In the genomic region with DNA sequence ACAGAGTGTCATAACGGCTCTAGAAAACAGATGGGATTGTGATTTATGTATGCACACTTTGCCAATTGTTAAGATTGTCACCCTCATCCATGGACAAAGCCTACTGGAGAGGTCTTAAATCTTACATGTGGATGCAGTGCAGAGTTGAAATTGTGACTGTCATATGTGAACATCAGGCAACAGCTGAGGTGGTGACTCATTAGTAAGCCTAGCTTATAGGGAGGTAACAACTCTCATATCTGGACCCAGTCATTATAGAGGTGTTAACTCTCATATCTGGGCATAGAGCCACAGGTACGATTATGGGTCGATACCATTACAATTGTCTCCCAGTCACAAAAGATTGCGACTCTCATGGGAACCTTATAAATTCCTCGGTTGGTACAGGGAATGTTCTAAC, we compare ENCODE assay signal across 18 cellular contexts. TPM values are rescaled to one million over a fixed set of nuclear protein-coding genes. Genes with fewer than 3 reads are reported as not detected.
DNase-seq lines count a peak whose midpoint lies in the region; ATAC-seq lines count a peak whose summit lies in the region.
"Had no signal": no experiment of that assay in that cellular context is flagged by ENCODE, and none has a peak within 500 bp of the region (broad histone marks: within the 10 kb centered on the region; RNA-seq: fewer than 3 reads in every experiment).

No MANE protein-coding gene starts in this region.

- no peak overlapping the region for H3K4me3 Mint-ChIP-seq in activated T-cell treated with anti-CD3 and anti-CD28 coated beads, Interleukin-2, amount 50 U/mL, for 72 hours
- no peak overlapping the region for H3K4me3 Mint-ChIP-seq in activated T-cell treated with anti-CD3 and anti-CD28 coated beads, Interleukin-2, amount 50 U/mL, for 24 hours
- no peak overlapping the region for H3K4me3 Mint-ChIP-seq in activated T-helper 17 cell treated with anti-CD3 and anti-CD28 coated beads, Interleukin-2, amount 50 U/mL, for 72 hours
- no peak overlapping the region for H3K4me3 Mint-ChIP-seq in natural killer cell treated with Interleukin-12 subunit alpha and Interleukin-12 subunit beta and Interleukin-15 and Interleukin-18, amount 100 ng/mL, for 72 hours
- no peak overlapping the region for H3K4me3 Mint-ChIP-seq in stimulated activated naive B cell treated with anti-CD40 and anti-IgM and Interleukin-4, amounts not matched to agents 10 μg/mL and 1 μg/mL and 100 μg/mL, for 72 hours
- H3K4me3 Mint-ChIP-seq: CD14-positive monocyte; CD8-positive, alpha-beta T cell; HFFc6 had no signal

- H3K27ac Mint-ChIP-seq in activated T-cell treated with anti-CD3 and anti-CD28 coated beads, Interleukin-2, amount 50 U/mL, for 72 hours: no peak overlapping the region
- no peak overlapping the region for H3K27ac Mint-ChIP-seq in activated T-cell treated with anti-CD3 and anti-CD28 coated beads, Interleukin-2, amount 50 U/mL, for 24 hours
- peak overlapping the region; percentile 77 for H3K27ac Mint-ChIP-seq in activated T-helper 17 cell treated with anti-CD3 and anti-CD28 coated beads, Interleukin-2, amount 50 U/mL, for 72 hours
- peak overlapping the region; percentile 19 to 41 for H3K27ac Mint-ChIP-seq in natural killer cell treated with Interleukin-12 subunit alpha and Interleukin-12 subunit beta and Interleukin-15 and Interleukin-18, amount 100 ng/mL, for 72 hours
- H3K27ac Mint-ChIP-seq in stimulated activated naive B cell treated with anti-CD40 and anti-IgM and Interleukin-4, amounts not matched to agents 10 μg/mL and 1 μg/mL and 100 μg/mL, for 72 hours: peak overlapping the region; percentile 56
- H3K27ac Mint-ChIP-seq: CD8-positive, alpha-beta T cell; HFFc6 had no signal

- peaks cover 26 to 35% of the 10 kb centered on the region in 2 donors for H3K36me3 Mint-ChIP-seq in activated T-cell treated with anti-CD3 and anti-CD28 coated beads, Interleukin-2, amount 50 U/mL, for 72 hours (ENCODE audit: insufficient read depth in 2 of 2)
- peaks cover 93% of the 10 kb centered on the region for H3K36me3 Mint-ChIP-seq in activated T-cell treated with anti-CD3 and anti-CD28 coated beads, Interleukin-2, amount 50 U/mL, for 24 hours (ENCODE audit: low read depth)
- peaks cover 79% of the 10 kb centered on the region for H3K36me3 Mint-ChIP-seq in activated T-helper 17 cell treated with anti-CD3 and anti-CD28 coated beads, Interleukin-2, amount 50 U/mL, for 72 hours (ENCODE audit: low read depth)
- H3K36me3 Mint-ChIP-seq in natural killer cell treated with Interleukin-12 subunit alpha and Interleukin-12 subunit beta and Interleukin-15 and Interleukin-18, amount 100 ng/mL, for 72 hours: peaks cover 51% of the 10 kb centered on the region
- H3K36me3 Mint-ChIP-seq in stimulated activated naive B cell treated with anti-CD40 and anti-IgM and Interleukin-4, amounts not matched to agents 10 μg/mL and 1 μg/mL and 100 μg/mL, for 72 hours: peaks cover 52 to 60% of the 10 kb centered on the region in 2 donors

- DNase-seq in activated T-cell treated with anti-CD3 and anti-CD28 coated beads, Interleukin-2, amount 50 U/mL, for 72 hours: no peak
- no peak for DNase-seq in activated T-cell treated with anti-CD3 and anti-CD28 coated beads, Interleukin-2, amount 50 U/mL, for 24 hours
- DNase-seq in natural killer cell treated with Interleukin-12 subunit alpha and Interleukin-12 subunit beta and Interleukin-15 and Interleukin-18, amount 100 ng/mL, for 72 hours (ENCODE audit: low spot score): no peak
- no peak for DNase-seq in stimulated activated naive B cell treated with anti-CD40 and anti-IgM and Interleukin-4, amounts not matched to agents 10 μg/mL and 1 μg/mL and 100 μg/mL, for 72 hours
- no peak for DNase-seq in OCI-M1 (lab: John Stamatoyannopoulos, UW)
- DNase-seq in activated CD8-positive, alpha-beta memory T cell treated with anti-CD3 and anti-CD28 coated beads, Interleukin-2, amount 50 U/mL, for 4 hours: no peak
- DNase-seq: 8988T; Calu3; CD8-positive, alpha-beta T cell; DMS79 treated with DMSO at 0.1 percent for 48 hours; GF-D8; GOT3; H7; HFFc6 had no signal

- H3K27me3 Mint-ChIP-seq in activated T-cell treated with anti-CD3 and anti-CD28 coated beads, Interleukin-2, amount 50 U/mL, for 72 hours (ENCODE audit: low read depth): no peaks in the 10 kb centered on the region
- no peaks in the 10 kb centered on the region for H3K27me3 Mint-ChIP-seq in activated T-cell treated with anti-CD3 and anti-CD28 coated beads, Interleukin-2, amount 50 U/mL, for 24 hours
- no peaks in the 10 kb centered on the region for H3K27me3 Mint-ChIP-seq in activated T-helper 17 cell treated with anti-CD3 and anti-CD28 coated beads, Interleukin-2, amount 50 U/mL, for 72 hours
- no peaks in the 10 kb centered on the region for H3K27me3 Mint-ChIP-seq in natural killer cell treated with Interleukin-12 subunit alpha and Interleukin-12 subunit beta and Interleukin-15 and Interleukin-18, amount 100 ng/mL, for 72 hours
- no peaks in the 10 kb centered on the region for H3K27me3 Mint-ChIP-seq in stimulated activated naive B cell treated with anti-CD40 and anti-IgM and Interleukin-4, amounts not matched to agents 10 μg/mL and 1 μg/mL and 100 μg/mL, for 72 hours

- no peaks in the 10 kb centered on the region for H3K9me3 Mint-ChIP-seq in activated T-cell treated with anti-CD3 and anti-CD28 coated beads, Interleukin-2, amount 50 U/mL, for 72 hours
- H3K9me3 Mint-ChIP-seq in activated T-cell treated with anti-CD3 and anti-CD28 coated beads, Interleukin-2, amount 50 U/mL, for 24 hours: peaks cover 2% of the 10 kb centered on the region
- H3K9me3 Mint-ChIP-seq in activated T-helper 17 cell treated with anti-CD3 and anti-CD28 coated beads, Interleukin-2, amount 50 U/mL, for 72 hours: no peaks in the 10 kb centered on the region
- no peaks in the 10 kb centered on the region for H3K9me3 Mint-ChIP-seq in natural killer cell treated with Interleukin-12 subunit alpha and Interleukin-12 subunit beta and Interleukin-15 and Interleukin-18, amount 100 ng/mL, for 72 hours
- no peaks in the 10 kb centered on the region for H3K9me3 Mint-ChIP-seq in stimulated activated naive B cell treated with anti-CD40 and anti-IgM and Interleukin-4, amounts not matched to agents 10 μg/mL and 1 μg/mL and 100 μg/mL, for 72 hours
- H3K9me3 Mint-ChIP-seq: CD8-positive, alpha-beta T cell; HFFc6 had no signal

- peak; percentile 12 to 15 for ATAC-seq in activated T-cell treated with anti-CD3 and anti-CD28 coated beads, Interleukin-2, amount 50 U/mL, for 72 hours (replicated peaks in 1 of 2)
- ATAC-seq in activated T-helper 17 cell treated with anti-CD3 and anti-CD28 coated beads, Interleukin-2, amount 50 U/mL, for 72 hours (replicated peaks): no peak
- peak in 1 of 2 donors; percentile 50 for ATAC-seq in natural killer cell treated with Interleukin-12 subunit alpha and Interleukin-12 subunit beta and Interleukin-15 and Interleukin-18, amount 100 ng/mL, for 72 hours
- no peak for ATAC-seq in stimulated activated naive B cell treated with anti-CD40 and anti-IgM and Interleukin-4, amounts not matched to agents 10 μg/mL and 1 μg/mL and 100 μg/mL, for 72 hours (replicated peaks)
- ATAC-seq in GM18868 (IDR thresholded peaks at IDR 0.05; ENCODE audit: unreplicated experiment): no peak
- ATAC-seq: CD8-positive, alpha-beta T cell; HCT116 had no signal

- H3K4me1 Mint-ChIP-seq in activated T-cell treated with anti-CD3 and anti-CD28 coated beads, Interleukin-2, amount 50 U/mL, for 72 hours (ENCODE audit: low read depth): peaks cover 50% of the 10 kb centered on the region
- peaks cover 54% of the 10 kb centered on the region for H3K4me1 Mint-ChIP-seq in activated T-cell treated with anti-CD3 and anti-CD28 coated beads, Interleukin-2, amount 50 U/mL, for 24 hours (ENCODE audit: low read depth)
- H3K4me1 Mint-ChIP-seq in activated T-helper 17 cell treated with anti-CD3 and anti-CD28 coated beads, Interleukin-2, amount 50 U/mL, for 72 hours: peaks cover 18% of the 10 kb centered on the region
- peaks cover 50 to 67% of the 10 kb centered on the region in 2 donors for H3K4me1 Mint-ChIP-seq in natural killer cell treated with Interleukin-12 subunit alpha and Interleukin-12 subunit beta and Interleukin-15 and Interleukin-18, amount 100 ng/mL, for 72 hours (ENCODE audit: low read depth in 2 of 2)
- H3K4me1 Mint-ChIP-seq in stimulated activated naive B cell treated with anti-CD40 and anti-IgM and Interleukin-4, amounts not matched to agents 10 μg/mL and 1 μg/mL and 100 μg/mL, for 72 hours: peaks cover 0 to 2% of the 10 kb centered on the region in 2 donors
- H3K4me1 Mint-ChIP-seq: CD14-positive monocyte had no signal

RNA-seq across cellular contexts. Expression of a gene that starts 29.8 kb away (rescaled TPM):
- 10 to 100 TPM; 13.3 to 14.9 TPM for total RNA-seq in activated T-cell treated with anti-CD3 and anti-CD28 coated beads, Interleukin-2, amount 50 U/mL, for 72 hours
- 10 to 100 TPM in 1 of 2 donors, 1 to 10 TPM in 1; 9.6 to 10.2 TPM for total RNA-seq in activated T-helper 17 cell treated with anti-CD3 and anti-CD28 coated beads, Interleukin-2, amount 50 U/mL, for 72 hours
- total RNA-seq in natural killer cell treated with Interleukin-12 subunit alpha and Interleukin-12 subunit beta and Interleukin-15 and Interleukin-18, amount 100 ng/mL, for 72 hours: 10 to 100 TPM; 10.5 to 13.4 TPM

Comparison
In these comparisons a context has a peak if more than half of its experiments do, and no peak if none do; other contexts are left out.
1. ATAC-seq: peak in activated T-cell treated with anti-CD3 and anti-CD28 coated beads, Interleukin-2, amount 50 U/mL, for 72 hours (2 of 2); none in activated T-helper 17 cell treated with anti-CD3 and anti-CD28 coated beads, Interleukin-2, amount 50 U/mL, for 72 hours (single experiment), stimulated activated naive B cell treated with anti-CD40 and anti-IgM and Interleukin-4, amounts not matched to agents 10 μg/mL and 1 μg/mL and 100 μg/mL, for 72 hours (0 of 2) and GM18868 (single experiment).
2. H3K27ac Mint-ChIP-seq: peak in activated T-helper 17 cell treated with anti-CD3 and anti-CD28 coated beads, Interleukin-2, amount 50 U/mL, for 72 hours (single experiment), natural killer cell treated with Interleukin-12 subunit alpha and Interleukin-12 subunit beta and Interleukin-15 and Interleukin-18, amount 100 ng/mL, for 72 hours (2 of 2) and stimulated activated naive B cell treated with anti-CD40 and anti-IgM and Interleukin-4, amounts not matched to agents 10 μg/mL and 1 μg/mL and 100 μg/mL, for 72 hours (single experiment); none in activated T-cell treated with anti-CD3 and anti-CD28 coated beads, Interleukin-2, amount 50 U/mL, for 72 hours (single experiment) and activated T-cell treated with anti-CD3 and anti-CD28 coated beads, Interleukin-2, amount 50 U/mL, for 24 hours (single experiment).